In the genomic region with DNA sequence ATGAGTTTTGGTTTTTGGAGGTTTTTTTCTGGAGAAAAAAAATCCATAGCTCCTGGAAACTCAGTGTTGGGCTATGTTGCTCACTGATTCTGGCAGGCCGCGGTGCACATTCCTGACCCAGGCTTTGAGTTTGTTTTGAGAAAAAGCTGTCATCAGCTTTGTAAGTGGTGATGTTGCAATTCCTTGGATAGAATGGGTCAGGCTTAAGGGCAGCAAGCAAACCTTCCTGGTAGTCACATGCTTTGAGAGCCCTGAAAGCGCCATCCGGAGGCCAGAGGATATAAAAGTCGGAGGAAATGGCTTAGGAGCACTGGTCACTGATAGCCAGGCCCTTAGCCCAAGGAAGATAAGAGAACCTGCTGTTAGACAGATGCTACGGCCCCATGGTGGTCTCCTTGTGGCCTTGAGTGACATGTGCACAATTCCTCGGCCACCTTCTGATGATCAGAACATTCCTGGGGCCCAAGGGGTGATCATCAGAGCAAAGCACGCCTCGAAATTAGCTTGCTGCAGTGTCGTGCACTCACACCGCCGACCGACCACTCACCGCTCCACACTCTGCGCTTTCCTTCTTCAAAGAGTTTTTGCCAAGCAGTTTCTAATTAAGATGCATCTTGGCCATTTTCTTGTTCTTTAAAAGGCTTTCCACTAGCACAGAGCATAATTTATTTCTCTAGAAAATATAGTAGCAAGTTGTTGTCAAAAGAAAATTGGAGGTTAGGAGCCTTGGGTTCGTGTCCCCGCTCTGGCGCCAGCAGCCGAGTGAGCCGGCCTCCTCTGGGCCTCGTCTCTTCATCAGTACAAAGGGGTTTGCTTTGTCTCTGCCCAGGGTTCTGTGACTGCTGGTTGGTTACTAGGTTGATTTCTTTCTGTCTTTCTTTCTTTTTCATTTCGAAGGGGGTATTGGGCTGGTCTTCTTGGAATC, we compare ENCODE assay signal across 9 cellular contexts.
DNase-seq lines count a peak whose midpoint lies in the region; ATAC-seq, FAIRE-seq and TF ChIP-seq lines count a peak whose summit lies in the region.
"Had no signal": no experiment of that assay in that cellular context is flagged by ENCODE, and none has a peak within 500 bp of the region (broad histone marks: within the 10 kb centered on the region; RNA-seq: fewer than 3 reads in every experiment).

No MANE protein-coding gene starts in this region.

- H3K4me1 ChIP-seq in CD4-positive, CD25-positive, alpha-beta regulatory T cell (ENCODE audit: control insufficient read depth, insufficient read depth, low read length, poor library complexity, severe bottlenecking), result peaks cover 7% of the 10 kb centered on the region
- H3K4me1 ChIP-seq in Loucy (ENCODE audit: insufficient read depth, low read length, poor library complexity, severe bottlenecking), result no peaks in the 10 kb centered on the region

- peak; percentile 31; the same call in 1 of the 2 replicates for TF ChIP-seq CTCF in Loucy (conservative IDR thresholded peaks at IDR 0.05; ENCODE audit: low read length)

- H3K4me3 Mint-ChIP-seq in CD4-positive, CD25-positive, alpha-beta regulatory T cell, result peak overlapping the region in 1 of 4 donors; percentile 16
- H3K4me3 Mint-ChIP-seq: memory B cell had no signal

- no peaks in the 10 kb centered on the region for H3K9me3 ChIP-seq in CD4-positive, CD25-positive, alpha-beta regulatory T cell (ENCODE audit: control insufficient read depth in 2 of 2, low read length in 2 of 2)
- H3K9me3 ChIP-seq in Loucy (ENCODE audit: insufficient read depth, low read depth, low read length), result no peaks in the 10 kb centered on the region

- peaks cover 0 to 57% (median 6%) of the 10 kb centered on the region in 4 donors for H3K4me1 Mint-ChIP-seq in CD4-positive, CD25-positive, alpha-beta regulatory T cell
- H3K4me1 Mint-ChIP-seq: memory B cell had no signal

- H3K36me3 ChIP-seq in CD4-positive, CD25-positive, alpha-beta regulatory T cell (ENCODE audit: control insufficient read depth, insufficient read depth, low read length), result no peaks in the 10 kb centered on the region
- H3K36me3 ChIP-seq in Loucy (ENCODE audit: insufficient read depth, low read length), result no peaks in the 10 kb centered on the region

- no peaks in the 10 kb centered on the region for H3K27me3 ChIP-seq in CD4-positive, CD25-positive, alpha-beta regulatory T cell (ENCODE audit: control insufficient read depth, insufficient read depth, low read length)
- H3K27me3 ChIP-seq in Loucy (ENCODE audit: insufficient read depth, low read length, poor library complexity, severe bottlenecking), result no peaks in the 10 kb centered on the region

- no peaks in the 10 kb centered on the region for H3K36me3 Mint-ChIP-seq in CD4-positive, CD25-positive, alpha-beta regulatory T cell
- H3K36me3 Mint-ChIP-seq: memory B cell had no signal

- peaks cover 4% of the 10 kb centered on the region for H3K27me3 Mint-ChIP-seq in CD4-positive, CD25-positive, alpha-beta regulatory T cell

- no peak overlapping the region for H3K4me2 ChIP-seq in Loucy (ENCODE audit: low read depth, low read length, poor library complexity, severe bottlenecking)

- ATAC-seq in CD4-positive, CD25-positive, alpha-beta regulatory T cell (ENCODE audit: low read depth in 2 of 2), result no peak
- ATAC-seq in GM21390 (IDR thresholded peaks at IDR 0.05; ENCODE audit: unreplicated experiment), result no peak

- no peaks in the 10 kb centered on the region for H3F3A ChIP-seq in Loucy (ENCODE audit: low read depth)

- peak; percentile 82 for FAIRE-seq in endometrium (lab: Jason Lieb, UNC)

- no peak overlapping the region for H3K9ac ChIP-seq in Loucy (ENCODE audit: low read depth, low read length, poor library complexity, severe bottlenecking)

- no peak overlapping the region for H2AFZ ChIP-seq in Loucy (ENCODE audit: low read length)

- no peaks in the 10 kb centered on the region for H4K20me1 ChIP-seq in Loucy (ENCODE audit: insufficient read depth, low read length, poor library complexity, severe bottlenecking)

- H3K79me2 ChIP-seq in Loucy (ENCODE audit: insufficient read depth, low read length), result no peaks in the 10 kb centered on the region

- H3K27ac Mint-ChIP-seq in CD4-positive, CD25-positive, alpha-beta regulatory T cell, result peak overlapping the region; percentile 14 to 67 (median 14)
- H3K27ac Mint-ChIP-seq: memory B cell had no signal

- H3K27ac ChIP-seq in CD4-positive, CD25-positive, alpha-beta regulatory T cell (ENCODE audit: insufficient read depth, low read length, poor library complexity, severe bottlenecking), result no peak overlapping the region

- no peaks in the 10 kb centered on the region for H3K9me2 ChIP-seq in Loucy (replicated peaks; ENCODE audit: low read depth, low read length)

- H3K4me3 ChIP-seq in CD4-positive, CD25-positive, alpha-beta regulatory T cell (ENCODE audit: low read depth, low read length), result no peak overlapping the region
- no peak overlapping the region for H3K4me3 ChIP-seq in Loucy (ENCODE audit: low read length, poor library complexity, severe bottlenecking)

- no peak for DNase-seq in CD4-positive, CD25-positive, alpha-beta regulatory T cell
- peak; percentile 48 for DNase-seq in midbrain (lab: John Stamatoyannopoulos, UW)
- DNase-seq in NK-92 (lab: John Stamatoyannopoulos, UW; ENCODE audit: unreplicated experiment), result no peak
- no peak for DNase-seq in NCI-H446 treated with DMSO at 0.1 percent for 48 hours (lab: John Stamatoyannopoulos, UW)
- DNase-seq in ecto neural progenitor cell (ENCODE audit: low spot score), result no peak

- no peaks in the 10 kb centered on the region for H3K9me3 Mint-ChIP-seq in CD4-positive, CD25-positive, alpha-beta regulatory T cell
- H3K9me3 Mint-ChIP-seq: memory B cell had no signal
